7 cellular contexts compared by ENCODE assay signal in genomic region chr5:56011835-56012234, GRCh38. TPM values are rescaled to one million over a fixed set of nuclear protein-coding genes. Genes with fewer than 3 reads are reported as not detected.
DNase-seq lines count a peak whose midpoint lies in the region; ATAC-seq and TF ChIP-seq lines count a peak whose summit lies in the region.

No MANE protein-coding gene starts in this region.

- no peak for TF ChIP-seq CTCF in fibroblast of mammary gland (conservative IDR thresholded peaks at IDR 0.05; ENCODE audit: control insufficient read depth, insufficient read depth, low read depth, low read length)

- H3K4me3 ChIP-seq in fibroblast of mammary gland (ENCODE audit: control insufficient read depth, low read depth, low read length): no peak overlapping the region

- peak; percentile 58 for ATAC-seq in GM21619 (IDR thresholded peaks at IDR 0.05; ENCODE audit: unreplicated experiment)
- peak; percentile 86 for ATAC-seq in SK-N-SH treated with all-trans-retinoic acid at 6 μM for 48 hours
- peak; percentile 80 for ATAC-seq in stimulated activated naive CD8-positive, alpha-beta T cell treated with anti-CD3 and anti-CD28 coated beads, Interleukin-15, Interleukin-2, amounts not matched to agents 100 U/mL and 50 U/mL, for 24 hours
- ATAC-seq in GM18505 (IDR thresholded peaks at IDR 0.05; ENCODE audit: unreplicated experiment): no peak

- TF ChIP-seq POLR2A in GM18505 (IDR thresholded peaks at IDR 0.05; ENCODE audit: borderline replicate concordance, extremely low read depth, insufficient read depth, insufficient read length): no peak

- DNase-seq in fibroblast of mammary gland (ENCODE audit: low read depth) (peak; percentile 97), UCSD-AML1 (lab: John Stamatoyannopoulos, UW; ENCODE audit: unreplicated experiment) (no peak), mesenteric fat pad (ENCODE audit: low spot score) (no peak)
- DNase-seq in stimulated activated naive CD8-positive, alpha-beta T cell treated with anti-CD3 and anti-CD28 coated beads, Interleukin-15, Interleukin-2, amounts not matched to agents 100 U/mL and 50 U/mL, for 24 hours: peak; percentile 26

TF ChIP-seq in SK-N-SH treated with all-trans-retinoic acid at 6 μM for 48 hours, 23 proteins besides CTCF, POLR2A, EP300 and RAD21:
- TF ChIP-seq ARNTL (CRISPR knock-in tag; IDR thresholded peaks at IDR 0.05; ENCODE audit: borderline replicate concordance, low read depth) (no peak), BACH2 (CRISPR knock-in tag; IDR thresholded peaks at IDR 0.05; ENCODE audit: borderline replicate concordance) (no peak), CREB5 (CRISPR knock-in tag; IDR thresholded peaks at IDR 0.05; ENCODE audit: low read depth) (no peak), ZNF565 (CRISPR knock-in tag; conservative IDR thresholded peaks at IDR 0.05; ENCODE audit: low read depth) (no peak), ZFP3 (CRISPR knock-in tag; IDR thresholded peaks at IDR 0.05) (no peak)

RNA-seq across cellular contexts. Expression of gene IL6ST, which starts 17.1 kb away (rescaled TPM):
- 433 TPM for total RNA-seq in mesenteric fat pad

Comparison
In these comparisons a context has a peak if more than half of its experiments do, and no peak if none do; other contexts are left out.
1. DNase-seq: peak in fibroblast of mammary gland (single experiment) and stimulated activated naive CD8-positive, alpha-beta T cell treated with anti-CD3 and anti-CD28 coated beads, Interleukin-15, Interleukin-2, amounts not matched to agents 100 U/mL and 50 U/mL, for 24 hours (single experiment); none in UCSD-AML1 (single experiment) and mesenteric fat pad (single experiment).